Comparison of ENCODE assay signal across 1 cellular context in the genomic region with DNA sequence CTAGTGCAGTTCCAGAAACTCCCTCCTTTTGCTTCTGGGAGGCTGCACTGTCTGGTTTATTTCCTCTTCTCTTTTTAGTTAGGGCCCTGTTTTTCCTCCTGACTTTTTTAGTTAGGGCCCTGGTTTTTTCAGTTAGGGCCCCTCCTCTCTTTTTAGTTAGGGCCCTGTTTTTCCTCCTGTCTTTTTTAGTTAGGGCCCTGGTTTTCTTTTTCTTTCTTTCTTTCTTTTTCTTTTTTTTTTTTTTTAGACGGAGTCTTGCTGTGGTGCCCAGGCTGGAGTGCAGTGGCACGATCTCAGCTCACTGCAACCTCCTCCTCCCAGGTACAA.
TF ChIP-seq lines count a peak whose summit lies in the region.

No MANE protein-coding gene starts in this region.

TF ChIP-seq in WTC11, 78 proteins besides CTCF, POLR2A, EP300 and RAD21 (continued from another document):
- TF ChIP-seq ESRRA (CRISPR knock-in tag; IDR thresholded peaks at IDR 0.05; ENCODE audit: borderline replicate concordance), result no peak
- TF ChIP-seq KAT7 (CRISPR knock-in tag; IDR thresholded peaks at IDR 0.05; ENCODE audit: borderline replicate concordance), result no peak
- TF ChIP-seq SMAD3 (CRISPR knock-in tag; IDR thresholded peaks at IDR 0.05; ENCODE audit: borderline replicate concordance), result no peak
- TF ChIP-seq PRRX2 (CRISPR knock-in tag; IDR thresholded peaks at IDR 0.05), result no peak
- TF ChIP-seq MXD4 (CRISPR knock-in tag; IDR thresholded peaks at IDR 0.05; ENCODE audit: borderline replicate concordance), result no peak
- TF ChIP-seq ETV6 (CRISPR knock-in tag; IDR thresholded peaks at IDR 0.05), result no peak
- TF ChIP-seq, protein P1, sequence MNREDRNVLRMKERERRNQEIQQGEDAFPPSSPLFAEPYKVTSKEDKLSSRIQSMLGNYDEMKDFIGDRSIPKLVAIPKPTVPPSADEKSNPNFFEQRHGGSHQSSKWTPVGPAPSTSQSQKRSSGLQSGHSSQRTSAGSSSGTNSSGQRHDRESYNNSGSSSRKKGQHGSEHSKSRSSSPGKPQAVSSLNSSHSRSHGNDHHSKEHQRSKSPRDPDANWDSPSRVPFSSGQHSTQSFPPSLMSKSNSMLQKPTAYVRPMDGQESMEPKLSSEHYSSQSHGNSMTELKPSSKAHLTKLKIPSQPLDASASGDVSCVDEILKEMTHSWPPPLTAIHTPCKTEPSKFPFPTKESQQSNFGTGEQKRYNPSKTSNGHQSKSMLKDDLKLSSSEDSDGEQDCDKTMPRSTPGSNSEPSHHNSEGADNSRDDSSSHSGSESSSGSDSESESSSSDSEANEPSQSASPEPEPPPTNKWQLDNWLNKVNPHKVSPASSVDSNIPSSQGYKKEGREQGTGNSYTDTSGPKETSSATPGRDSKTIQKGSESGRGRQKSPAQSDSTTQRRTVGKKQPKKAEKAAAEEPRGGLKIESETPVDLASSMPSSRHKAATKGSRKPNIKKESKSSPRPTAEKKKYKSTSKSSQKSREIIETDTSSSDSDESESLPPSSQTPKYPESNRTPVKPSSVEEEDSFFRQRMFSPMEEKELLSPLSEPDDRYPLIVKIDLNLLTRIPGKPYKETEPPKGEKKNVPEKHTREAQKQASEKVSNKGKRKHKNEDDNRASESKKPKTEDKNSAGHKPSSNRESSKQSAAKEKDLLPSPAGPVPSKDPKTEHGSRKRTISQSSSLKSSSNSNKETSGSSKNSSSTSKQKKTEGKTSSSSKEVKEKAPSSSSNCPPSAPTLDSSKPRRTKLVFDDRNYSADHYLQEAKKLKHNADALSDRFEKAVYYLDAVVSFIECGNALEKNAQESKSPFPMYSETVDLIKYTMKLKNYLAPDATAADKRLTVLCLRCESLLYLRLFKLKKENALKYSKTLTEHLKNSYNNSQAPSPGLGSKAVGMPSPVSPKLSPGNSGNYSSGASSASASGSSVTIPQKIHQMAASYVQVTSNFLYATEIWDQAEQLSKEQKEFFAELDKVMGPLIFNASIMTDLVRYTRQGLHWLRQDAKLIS (CRISPR knock-in tag; IDR thresholded peaks at IDR 0.05; ENCODE audit: borderline replicate concordance), result no peak
